ENCODE assay signal across 8 cellular contexts in the genomic region with DNA sequence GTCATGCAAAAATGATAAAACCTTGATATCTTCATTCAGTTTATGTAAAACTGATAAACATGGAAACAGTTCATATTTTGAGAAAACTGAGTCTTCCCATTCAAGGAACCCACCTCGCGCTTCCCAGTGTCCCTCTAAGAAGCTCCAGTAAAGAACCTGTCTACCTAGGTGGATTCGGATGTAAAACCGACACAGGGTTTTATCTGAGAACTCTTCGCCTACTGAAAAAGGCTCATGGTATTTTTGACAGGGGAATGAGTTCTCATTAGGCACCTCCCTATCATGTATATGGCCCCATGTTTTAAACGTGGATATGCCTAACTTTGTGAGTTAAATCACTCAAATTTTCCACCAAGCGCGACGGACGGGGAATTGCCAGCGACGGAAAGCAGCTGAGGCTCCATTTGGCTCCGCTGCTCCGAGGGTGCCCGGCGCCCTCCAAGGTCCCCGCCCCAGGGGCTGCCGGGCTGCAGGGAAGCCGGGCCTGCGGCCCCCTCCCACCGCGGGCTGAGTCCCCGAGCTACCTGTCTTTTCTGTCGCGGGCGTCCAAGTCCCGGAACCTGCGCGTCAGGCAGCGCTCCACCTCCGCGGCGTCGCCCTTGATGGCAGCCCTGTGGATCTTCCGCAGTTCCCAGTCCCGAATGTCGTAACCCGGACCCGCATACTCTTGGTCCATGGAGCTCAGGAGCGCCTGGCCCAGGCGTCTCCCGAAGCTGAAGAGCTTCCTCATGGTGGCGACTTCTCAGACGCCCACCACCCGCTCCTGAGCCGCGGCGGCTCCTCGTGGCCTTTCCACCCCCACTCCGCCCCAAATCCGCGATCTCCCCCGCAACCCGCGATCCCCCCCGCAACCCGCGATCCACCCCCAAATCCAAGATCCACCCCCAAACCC. TPM values are rescaled to one million over a fixed set of nuclear protein-coding genes. Genes with fewer than 3 reads are reported as not detected.
DNase-seq lines count a peak whose midpoint lies in the region; ATAC-seq and TF ChIP-seq lines count a peak whose summit lies in the region.

No MANE protein-coding gene starts in this region.

- TF ChIP-seq CTCF in GM13976 (IDR thresholded peaks at IDR 0.05; ENCODE audit: borderline replicate concordance, control extremely low read depth, extremely low read depth, insufficient read depth, missing control alignments) = no peak
- TF ChIP-seq CTCF in breast epithelium (IDR thresholded peaks at IDR 0.05) = no peak
- TF ChIP-seq CTCF in left lung (IDR thresholded peaks at IDR 0.05) = no peak

- in situ Hi-C loops in GM13976 (cut with MboI; ENCODE audit: low sequenced_read_pairs, unreplicated experiment) = no loop called here

- H3K27ac ChIP-seq in SK-N-MC (no peak overlapping the region), breast epithelium (peak overlapping the region; percentile 60 to 73), left lung (no peak overlapping the region)

- H3K4me3 ChIP-seq in SK-N-MC = peak overlapping the region; percentile 55
- peak overlapping the region; percentile 14 to 72 (median 61) for H3K4me3 ChIP-seq in breast epithelium
- H3K4me3 ChIP-seq in left lung = peak overlapping the region; percentile 31 to 49

- no peaks in the 10 kb centered on the region for H3K4me1 ChIP-seq in breast epithelium
- peaks cover 0 to 30% of the 10 kb centered on the region in 2 donors for H3K4me1 ChIP-seq in left lung

- H3K36me3 ChIP-seq in SK-N-MC (ENCODE audit: insufficient read depth, low read length) = no peaks in the 10 kb centered on the region
- H3K36me3 ChIP-seq in breast epithelium = no peaks in the 10 kb centered on the region
- H3K36me3 ChIP-seq in left lung = no peaks in the 10 kb centered on the region

- DNase-seq in GM13976 (ENCODE audit: low spot score) (peak; percentile 13), SK-N-MC (ENCODE audit: low read depth, low spot score) (no peak), breast epithelium (ENCODE audit: low spot score in 2 of 2) (no peak), left lung (peak in 1 of 2 donors; percentile 84), activated gamma-delta T cell (lab: John Stamatoyannopoulos, UW) (no peak), OCI-M1 (lab: John Stamatoyannopoulos, UW) (no peak)
- peak; percentile 8 to 10 for DNase-seq in stimulated activated CD4-positive, alpha-beta T cell treated with anti-CD3 and anti-CD28 coated beads, Interleukin-4, amount 100 ng/mL, for 48 hours (ENCODE audit: low read depth in 2 of 2)

- peak; percentile 9 for ATAC-seq in left lung
- no peak for ATAC-seq in GM21360 (IDR thresholded peaks at IDR 0.05; ENCODE audit: unreplicated experiment)

- H3K9me3 ChIP-seq in SK-N-MC (ENCODE audit: low read depth, low read length) (peaks cover 4% of the 10 kb centered on the region; the same call in 1 of the 2 replicates), breast epithelium (no peaks in the 10 kb centered on the region), left lung (peaks cover 0 to 2% of the 10 kb centered on the region in 2 donors)

- no peak for TF ChIP-seq POLR2A in breast epithelium (IDR thresholded peaks at IDR 0.05)

- H3K27me3 ChIP-seq in breast epithelium (peaks cover 0 to 6% of the 10 kb centered on the region in 2 donors), left lung (peaks cover 37 to 69% of the 10 kb centered on the region in 2 donors)

- no peak overlapping the region for H3K9ac ChIP-seq in SK-N-MC (ENCODE audit: insufficient read length)

- intact Hi-C loops in breast epithelium (cut with DNase I; ENCODE audit: low total_unique reads) (no loop called here), left lung (cut with DNase I) (no loop called here)

RNA-seq across cellular contexts. Expression of a gene that starts 0.6 kb away (rescaled TPM):
- total RNA-seq in breast epithelium (1 to 10 TPM in 2 of 3 donors, not detected in 1; 4.3 to 5.0 TPM), left lung (1 to 10 TPM; 5.4 to 7.0 TPM)

Comparison
In these comparisons a context has a peak if more than half of its experiments do, and no peak if none do; other contexts are left out.
1. DNase-seq: peak in GM13976 (single experiment) and stimulated activated CD4-positive, alpha-beta T cell treated with anti-CD3 and anti-CD28 coated beads, Interleukin-4, amount 100 ng/mL, for 48 hours (2 of 2); none in SK-N-MC (single experiment), breast epithelium (0 of 2), activated gamma-delta T cell (single experiment) and OCI-M1 (single experiment).
2. H3K27ac ChIP-seq: peak in breast epithelium (2 of 2); none in SK-N-MC (single experiment) and left lung (0 of 2).
3. Peak in every context shown above with its lines, with median percentiles within 50 percentile points of each other: H3K4me3 ChIP-seq.